ENCODE assay signal across 26 cellular contexts in the genomic region with DNA sequence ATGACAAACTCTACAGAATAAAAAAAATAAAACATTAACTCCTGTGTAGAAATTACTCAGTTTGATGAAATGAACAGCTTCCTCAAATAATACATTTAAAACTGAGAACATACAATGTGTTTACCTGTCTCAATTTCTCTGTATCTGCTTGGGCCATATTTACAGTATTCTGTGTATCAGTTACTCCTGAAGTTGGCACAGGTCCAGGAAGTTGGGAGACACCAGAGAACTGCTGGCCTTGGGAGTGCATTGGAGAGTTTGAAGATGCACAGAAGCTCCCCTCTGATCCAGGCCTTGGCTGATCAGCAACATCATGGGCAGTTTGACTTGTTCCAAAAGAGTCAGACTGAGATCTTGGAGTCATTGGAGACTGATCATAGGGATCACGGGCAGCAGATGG.
A peak's percentile ranks its signal among the peaks of the same experiment; 100 is the strongest.
DNase-seq lines count a peak whose midpoint lies in the region; TF ChIP-seq lines count a peak whose summit lies in the region.
"Had no signal": no experiment of that assay in that cellular context is flagged by ENCODE, and none has a peak within 500 bp of the region (broad histone marks: within the 10 kb centered on the region; RNA-seq: fewer than 3 reads in every experiment).

No MANE protein-coding gene starts in this region.

- H3K4me1 ChIP-seq in prostate gland (replicated peaks): no peaks in the 10 kb centered on the region
- H3K4me1 ChIP-seq: BLaER1 treated with 17β-estradiol and CSF1 and Interleukin-3, amounts not matched to agents 10 nM and 100 nM; suprapubic skin; upper lobe of right lung had no signal

- H3K36me3 ChIP-seq in prostate gland: peaks cover 4 to 8% of the 10 kb centered on the region in 2 donors

- H3K27me3 ChIP-seq in prostate gland (replicated peaks; ENCODE audit: insufficient read depth): no peaks in the 10 kb centered on the region
- H3K27me3 ChIP-seq: BLaER1 treated with 17β-estradiol and CSF1 and Interleukin-3, amounts not matched to agents 10 nM and 100 nM; suprapubic skin; upper lobe of right lung had no signal

- H3K9me3 ChIP-seq in prostate gland: no peaks in the 10 kb centered on the region
- H3K9me3 ChIP-seq: BLaER1 treated with 17β-estradiol and CSF1 and Interleukin-3, amounts not matched to agents 10 nM and 100 nM; suprapubic skin; upper lobe of right lung had no signal

- DNase-seq in NCI-H2227 (lab: John Stamatoyannopoulos, UW; ENCODE audit: unreplicated experiment): peak; percentile 9
- DNase-seq in NCI-H2227 treated with DMSO at 0.1 percent for 48 hours (lab: John Stamatoyannopoulos, UW): no peak
- peak; percentile 1 for DNase-seq in COR-L47 (lab: John Stamatoyannopoulos, UW)
- DNase-seq in M059J (ENCODE audit: low read depth): peak; percentile 13
- peak; percentile 12 for DNase-seq in fibroblast of mammary gland (ENCODE audit: low read depth)
- DNase-seq in effector CD8-positive, alpha-beta T cell (lab: John Stamatoyannopoulos, UW): no peak
- DNase-seq in GM13976 (ENCODE audit: low spot score): no peak
- no peak for DNase-seq in prostate gland (ENCODE audit: low spot score)
- DNase-seq: activated CD4-positive, alpha-beta T cell treated with anti-CD3 and anti-CD28 coated beads for 4 hours; activated CD8-positive, alpha-beta memory T cell treated with anti-CD3 and anti-CD28 coated beads for 24 hours; activated T-cell treated with anti-CD3 and anti-CD28 coated beads, Interleukin-2, amount 50 U/mL, for 1 hour; cerebellar nuclear complex; islet precursor cell; left ventricle myocardium superior; naive thymus-derived CD4-positive, alpha-beta T cell; NCI-H1092; NCI-H2029 treated with DMSO at 0.1 percent for 48 hours; NCI-H526; nucleus accumbens; stimulated activated CD4-positive, alpha-beta T cell treated with anti-CD3 and anti-CD28 coated beads, Interleukin-15, amount 100 ng/mL, for 24 hours; stimulated activated naive CD4-positive, alpha-beta T cell; upper lobe of right lung had no signal

- in situ Hi-C loops in GM13976 (cut with MboI; ENCODE audit: low sequenced_read_pairs, unreplicated experiment): no loop called here

- intact Hi-C loops in prostate gland (cut with DNase I): no loop called here

- WGBS in prostate gland: 86% methylated on average over 1 of the region's 1 CpG

- H3K27ac ChIP-seq in prostate gland: no peak overlapping the region
- H3K27ac ChIP-seq: BLaER1 treated with 17β-estradiol and CSF1 and Interleukin-3, amounts not matched to agents 10 nM and 100 nM; suprapubic skin; upper lobe of right lung; VCaP had no signal

- H3K4me3 ChIP-seq in fibroblast of mammary gland (ENCODE audit: control insufficient read depth, low read depth, low read length) (no peak overlapping the region), prostate gland (no peak overlapping the region)
- H3K4me3 ChIP-seq: BLaER1 treated with 17β-estradiol and CSF1 and Interleukin-3, amounts not matched to agents 10 nM and 100 nM; GM23338; suprapubic skin; upper lobe of right lung had no signal

- no peak for TF ChIP-seq CTCF in fibroblast of mammary gland (conservative IDR thresholded peaks at IDR 0.05; ENCODE audit: control insufficient read depth, insufficient read depth, low read depth, low read length)
- TF ChIP-seq CTCF in GM13976 (IDR thresholded peaks at IDR 0.05; ENCODE audit: borderline replicate concordance, control extremely low read depth, extremely low read depth, insufficient read depth, missing control alignments): no peak
- no peak for TF ChIP-seq CTCF in prostate gland (IDR thresholded peaks at IDR 0.05)

- TF ChIP-seq POLR2A in prostate gland (IDR thresholded peaks at IDR 0.05): no peak

Comparison
In these comparisons a context has a peak if more than half of its experiments do, and no peak if none do; other contexts are left out.
1. DNase-seq: peak in NCI-H2227 (single experiment), COR-L47 (single experiment), M059J (single experiment) and fibroblast of mammary gland (single experiment); none in NCI-H2227 treated with DMSO at 0.1 percent for 48 hours (single experiment), effector CD8-positive, alpha-beta T cell (single experiment), GM13976 (single experiment) and prostate gland (single experiment).